In the genomic region with DNA sequence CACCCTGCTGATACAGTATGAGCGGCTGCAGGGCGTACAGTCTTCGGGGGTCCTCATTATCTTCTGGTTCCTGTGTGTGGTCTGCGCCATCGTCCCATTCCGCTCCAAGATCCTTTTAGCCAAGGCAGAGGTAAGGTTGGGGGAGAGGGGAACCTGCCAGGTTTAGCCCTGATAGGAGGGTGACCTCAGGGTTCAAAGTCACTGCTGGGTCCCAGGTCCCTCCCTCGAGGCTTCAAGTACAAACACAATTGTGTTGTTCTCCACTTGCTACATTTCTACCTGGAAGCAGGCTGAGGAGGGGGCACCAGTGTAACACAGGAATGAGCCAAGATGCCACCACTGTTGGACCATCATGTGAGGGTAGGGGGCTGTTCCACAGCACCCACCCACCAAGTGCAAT, we compare ENCODE assay signal across 1 cellular context.
TF ChIP-seq lines count a peak whose summit lies in the region.

No MANE protein-coding gene starts in this region.

TF ChIP-seq in IMR-90, 13 proteins besides CTCF, POLR2A, EP300 and RAD21:
- TF ChIP-seq RCOR1 (IDR thresholded peaks at IDR 0.05; ENCODE audit: insufficient replicate concordance, low read length): no peak
- TF ChIP-seq MAZ (IDR thresholded peaks at IDR 0.05; ENCODE audit: borderline replicate concordance, low read depth, low read length): no peak
- no peak for TF ChIP-seq SMC3 (IDR thresholded peaks at IDR 0.05; ENCODE audit: low read depth, low read length)
- no peak for TF ChIP-seq NFE2L2 (IDR thresholded peaks at IDR 0.05; ENCODE audit: low read depth, low read length)
- TF ChIP-seq CEBPB (IDR thresholded peaks at IDR 0.05; ENCODE audit: low read depth, low read length): no peak
- TF ChIP-seq CHD1 (IDR thresholded peaks at IDR 0.05; ENCODE audit: low read depth, low read length): no peak
- TF ChIP-seq FOS (IDR thresholded peaks at IDR 0.05; ENCODE audit: low read depth, low read length): no peak
- TF ChIP-seq, protein P1, sequence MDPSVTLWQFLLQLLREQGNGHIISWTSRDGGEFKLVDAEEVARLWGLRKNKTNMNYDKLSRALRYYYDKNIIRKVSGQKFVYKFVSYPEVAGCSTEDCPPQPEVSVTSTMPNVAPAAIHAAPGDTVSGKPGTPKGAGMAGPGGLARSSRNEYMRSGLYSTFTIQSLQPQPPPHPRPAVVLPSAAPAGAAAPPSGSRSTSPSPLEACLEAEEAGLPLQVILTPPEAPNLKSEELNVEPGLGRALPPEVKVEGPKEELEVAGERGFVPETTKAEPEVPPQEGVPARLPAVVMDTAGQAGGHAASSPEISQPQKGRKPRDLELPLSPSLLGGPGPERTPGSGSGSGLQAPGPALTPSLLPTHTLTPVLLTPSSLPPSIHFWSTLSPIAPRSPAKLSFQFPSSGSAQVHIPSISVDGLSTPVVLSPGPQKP (IDR thresholded peaks at IDR 0.05; ENCODE audit: borderline replicate concordance, low read depth, low read length): no peak
- no peak for TF ChIP-seq MAFK (IDR thresholded peaks at IDR 0.05; ENCODE audit: low read depth, low read length)
- no peak for TF ChIP-seq BHLHE40 (IDR thresholded peaks at IDR 0.05; ENCODE audit: low read depth, low read length)
- no peak for TF ChIP-seq MXI1 (IDR thresholded peaks at IDR 0.05; ENCODE audit: borderline replicate concordance, low read depth, low read length)
- TF ChIP-seq RFX5 (IDR thresholded peaks at IDR 0.05; ENCODE audit: low read depth, low read length): no peak
- TF ChIP-seq USF2 (IDR thresholded peaks at IDR 0.05; ENCODE audit: low read depth, low read length): no peak
TF ChIP-seq in IMR-90: peak in this region for 0.
